10 cellular contexts compared by ENCODE assay signal in genomic region chr6:17505062-17505476, GRCh38.
DNase-seq lines count a peak whose midpoint lies in the region; ATAC-seq and TF ChIP-seq lines count a peak whose summit lies in the region.
"Had no signal": no experiment of that assay in that cellular context is flagged by ENCODE, and none has a peak within 500 bp of the region (broad histone marks: within the 10 kb centered on the region; RNA-seq: fewer than 3 reads in every experiment).

No MANE protein-coding gene starts in this region.

- POLR2A ChIA-PET in AG04450 (lab: Yijun Ruan, JAX) = interaction anchor here (0.6 kb wide), 1 partner anchor 88 kb away, joined by 4 read pairs; no protein-coding TSS in a partner anchor

- H3K27me3 ChIP-seq in AG04450 (ENCODE audit: control insufficient read depth, insufficient read depth, low read length) (no peaks in the 10 kb centered on the region), adipocyte (replicated peaks; ENCODE audit: control insufficient read depth, insufficient read depth, low read length) (no peaks in the 10 kb centered on the region)

- CTCF ChIA-PET in AG04450 (lab: Charles Lee) = interaction anchor here (0.8 to 2.4 kb wide), 12 partner anchors 8 to 349 kb away, joined by 3 to 11 read pairs (median 5); no protein-coding TSS in a partner anchor

- no peaks in the 10 kb centered on the region for H3K36me3 ChIP-seq in adipocyte (ENCODE audit: control insufficient read depth, insufficient read depth, low read length, severe bottlenecking)

- TF ChIP-seq CTCF in AG04450 (IDR thresholded peaks at IDR 0.05; ENCODE audit: low read depth, low read length) = peak; percentile 45

- no peaks in the 10 kb centered on the region for H3K9me3 ChIP-seq in AG04450 (ENCODE audit: control insufficient read depth, insufficient read depth, low read length)
- H3K9me3 ChIP-seq in adipocyte (ENCODE audit: control insufficient read depth, low read length) = no peaks in the 10 kb centered on the region

- H3K9ac ChIP-seq in adipocyte (ENCODE audit: low read length) = no peak overlapping the region

- H3K27ac ChIP-seq in AG04450 (ENCODE audit: low read depth, low read length) = no peak overlapping the region
- H3K27ac ChIP-seq: skin epidermis had no signal

- DNase-seq in AG04450 (ENCODE audit: low read depth, low spot score) = no peak
- peak; percentile 17 for DNase-seq in HCEC 1CT
- peak; percentile 50 for DNase-seq in adipocyte (ENCODE audit: low read depth)
- DNase-seq in kidney tubule cell (ENCODE audit: low spot score) = peak; percentile 17
- DNase-seq in HuH-7 (ENCODE audit: low spot score) = no peak
- DNase-seq: activated gamma-delta T cell had no signal

- H3K4me1 ChIP-seq in adipocyte (ENCODE audit: control insufficient read depth, insufficient read depth, low read length) = peaks cover 6% of the 10 kb centered on the region

- H3K4me3 ChIP-seq in AG04450 (ENCODE audit: low read depth, low read length) (no peak overlapping the region), adipocyte (ENCODE audit: low read length) (no peak overlapping the region)
- H3K4me3 ChIP-seq: skin epidermis had no signal

- ATAC-seq in GM19351 (IDR thresholded peaks at IDR 0.05; ENCODE audit: unreplicated experiment) (no peak), HG03025 (IDR thresholded peaks at IDR 0.05; ENCODE audit: low FRiP score, unreplicated experiment) (no peak), HG03159 (IDR thresholded peaks at IDR 0.05; ENCODE audit: unreplicated experiment) (no peak)

Comparison
In these comparisons a context has a peak if more than half of its experiments do, and no peak if none do; other contexts are left out.
1. DNase-seq: peak in HCEC 1CT (single experiment), adipocyte (single experiment) and kidney tubule cell (single experiment); none in AG04450 (single experiment) and HuH-7 (single experiment).